In the genomic region with DNA sequence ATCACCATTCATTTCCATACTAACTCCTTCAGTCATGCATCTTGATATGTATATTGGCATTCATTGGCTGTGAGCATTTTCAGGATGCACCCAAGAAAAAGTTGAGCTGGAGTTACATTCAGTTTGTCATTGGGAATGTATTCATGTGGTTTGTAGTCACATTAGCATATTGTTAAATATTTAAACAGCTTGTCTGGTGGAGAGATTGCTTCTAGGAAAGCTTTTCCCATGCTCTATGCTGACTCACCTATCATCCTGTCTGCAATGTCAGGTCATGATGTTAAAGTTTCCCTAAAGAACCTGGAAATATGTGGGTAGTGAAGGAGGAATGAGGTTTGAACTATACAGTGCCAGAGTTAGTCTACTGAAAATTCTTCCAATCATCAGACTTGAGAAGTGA, we compare ENCODE assay signal across 1 cellular context.
TF ChIP-seq lines count a peak whose summit lies in the region.

No MANE protein-coding gene starts in this region.

TF ChIP-seq in H1, 55 proteins besides CTCF, POLR2A, EP300 and RAD21 (continued from another document):
- TF ChIP-seq, protein P1, sequence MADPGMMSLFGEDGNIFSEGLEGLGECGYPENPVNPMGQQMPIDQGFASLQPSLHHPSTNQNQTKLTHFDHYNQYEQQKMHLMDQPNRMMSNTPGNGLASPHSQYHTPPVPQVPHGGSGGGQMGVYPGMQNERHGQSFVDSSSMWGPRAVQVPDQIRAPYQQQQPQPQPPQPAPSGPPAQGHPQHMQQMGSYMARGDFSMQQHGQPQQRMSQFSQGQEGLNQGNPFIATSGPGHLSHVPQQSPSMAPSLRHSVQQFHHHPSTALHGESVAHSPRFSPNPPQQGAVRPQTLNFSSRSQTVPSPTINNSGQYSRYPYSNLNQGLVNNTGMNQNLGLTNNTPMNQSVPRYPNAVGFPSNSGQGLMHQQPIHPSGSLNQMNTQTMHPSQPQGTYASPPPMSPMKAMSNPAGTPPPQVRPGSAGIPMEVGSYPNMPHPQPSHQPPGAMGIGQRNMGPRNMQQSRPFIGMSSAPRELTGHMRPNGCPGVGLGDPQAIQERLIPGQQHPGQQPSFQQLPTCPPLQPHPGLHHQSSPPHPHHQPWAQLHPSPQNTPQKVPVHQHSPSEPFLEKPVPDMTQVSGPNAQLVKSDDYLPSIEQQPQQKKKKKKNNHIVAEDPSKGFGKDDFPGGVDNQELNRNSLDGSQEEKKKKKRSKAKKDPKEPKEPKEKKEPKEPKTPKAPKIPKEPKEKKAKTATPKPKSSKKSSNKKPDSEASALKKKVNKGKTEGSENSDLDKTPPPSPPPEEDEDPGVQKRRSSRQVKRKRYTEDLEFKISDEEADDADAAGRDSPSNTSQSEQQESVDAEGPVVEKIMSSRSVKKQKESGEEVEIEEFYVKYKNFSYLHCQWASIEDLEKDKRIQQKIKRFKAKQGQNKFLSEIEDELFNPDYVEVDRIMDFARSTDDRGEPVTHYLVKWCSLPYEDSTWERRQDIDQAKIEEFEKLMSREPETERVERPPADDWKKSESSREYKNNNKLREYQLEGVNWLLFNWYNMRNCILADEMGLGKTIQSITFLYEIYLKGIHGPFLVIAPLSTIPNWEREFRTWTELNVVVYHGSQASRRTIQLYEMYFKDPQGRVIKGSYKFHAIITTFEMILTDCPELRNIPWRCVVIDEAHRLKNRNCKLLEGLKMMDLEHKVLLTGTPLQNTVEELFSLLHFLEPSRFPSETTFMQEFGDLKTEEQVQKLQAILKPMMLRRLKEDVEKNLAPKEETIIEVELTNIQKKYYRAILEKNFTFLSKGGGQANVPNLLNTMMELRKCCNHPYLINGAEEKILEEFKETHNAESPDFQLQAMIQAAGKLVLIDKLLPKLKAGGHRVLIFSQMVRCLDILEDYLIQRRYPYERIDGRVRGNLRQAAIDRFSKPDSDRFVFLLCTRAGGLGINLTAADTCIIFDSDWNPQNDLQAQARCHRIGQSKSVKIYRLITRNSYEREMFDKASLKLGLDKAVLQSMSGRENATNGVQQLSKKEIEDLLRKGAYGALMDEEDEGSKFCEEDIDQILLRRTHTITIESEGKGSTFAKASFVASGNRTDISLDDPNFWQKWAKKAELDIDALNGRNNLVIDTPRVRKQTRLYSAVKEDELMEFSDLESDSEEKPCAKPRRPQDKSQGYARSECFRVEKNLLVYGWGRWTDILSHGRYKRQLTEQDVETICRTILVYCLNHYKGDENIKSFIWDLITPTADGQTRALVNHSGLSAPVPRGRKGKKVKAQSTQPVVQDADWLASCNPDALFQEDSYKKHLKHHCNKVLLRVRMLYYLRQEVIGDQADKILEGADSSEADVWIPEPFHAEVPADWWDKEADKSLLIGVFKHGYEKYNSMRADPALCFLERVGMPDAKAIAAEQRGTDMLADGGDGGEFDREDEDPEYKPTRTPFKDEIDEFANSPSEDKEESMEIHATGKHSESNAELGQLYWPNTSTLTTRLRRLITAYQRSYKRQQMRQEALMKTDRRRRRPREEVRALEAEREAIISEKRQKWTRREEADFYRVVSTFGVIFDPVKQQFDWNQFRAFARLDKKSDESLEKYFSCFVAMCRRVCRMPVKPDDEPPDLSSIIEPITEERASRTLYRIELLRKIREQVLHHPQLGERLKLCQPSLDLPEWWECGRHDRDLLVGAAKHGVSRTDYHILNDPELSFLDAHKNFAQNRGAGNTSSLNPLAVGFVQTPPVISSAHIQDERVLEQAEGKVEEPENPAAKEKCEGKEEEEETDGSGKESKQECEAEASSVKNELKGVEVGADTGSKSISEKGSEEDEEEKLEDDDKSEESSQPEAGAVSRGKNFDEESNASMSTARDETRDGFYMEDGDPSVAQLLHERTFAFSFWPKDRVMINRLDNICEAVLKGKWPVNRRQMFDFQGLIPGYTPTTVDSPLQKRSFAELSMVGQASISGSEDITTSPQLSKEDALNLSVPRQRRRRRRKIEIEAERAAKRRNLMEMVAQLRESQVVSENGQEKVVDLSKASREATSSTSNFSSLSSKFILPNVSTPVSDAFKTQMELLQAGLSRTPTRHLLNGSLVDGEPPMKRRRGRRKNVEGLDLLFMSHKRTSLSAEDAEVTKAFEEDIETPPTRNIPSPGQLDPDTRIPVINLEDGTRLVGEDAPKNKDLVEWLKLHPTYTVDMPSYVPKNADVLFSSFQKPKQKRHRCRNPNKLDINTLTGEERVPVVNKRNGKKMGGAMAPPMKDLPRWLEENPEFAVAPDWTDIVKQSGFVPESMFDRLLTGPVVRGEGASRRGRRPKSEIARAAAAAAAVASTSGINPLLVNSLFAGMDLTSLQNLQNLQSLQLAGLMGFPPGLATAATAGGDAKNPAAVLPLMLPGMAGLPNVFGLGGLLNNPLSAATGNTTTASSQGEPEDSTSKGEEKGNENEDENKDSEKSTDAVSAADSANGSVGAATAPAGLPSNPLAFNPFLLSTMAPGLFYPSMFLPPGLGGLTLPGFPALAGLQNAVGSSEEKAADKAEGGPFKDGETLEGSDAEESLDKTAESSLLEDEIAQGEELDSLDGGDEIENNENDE (IDR thresholded peaks at IDR 0.05; ENCODE audit: insufficient replicate concordance, low read length), result no peak
- TF ChIP-seq GTF2F1 (IDR thresholded peaks at IDR 0.05; ENCODE audit: borderline replicate concordance, low read depth, low read length) (no peak), TAF1 (IDR thresholded peaks at IDR 0.05; ENCODE audit: low read depth, low read length) (no peak), MAFK (IDR thresholded peaks at IDR 0.05; ENCODE audit: low read depth, low read length) (no peak), YY1 (IDR thresholded peaks at IDR 0.05; ENCODE audit: low read depth, low read length) (no peak)
